ENCODE assay signal across 20 cellular contexts in genomic region chr7:13421779-13422178, GRCh38.
"Had no signal": no experiment of that assay in that cellular context is flagged by ENCODE, and none has a peak within 500 bp of the region (broad histone marks: within the 10 kb centered on the region; RNA-seq: fewer than 3 reads in every experiment).

No MANE protein-coding gene starts in this region.

- H3K4me1 ChIP-seq: colonic mucosa, heart right ventricle, left lung, parathyroid adenoma, sigmoid colon, suprapubic skin, thyroid gland had no signal

- H3K27me3 ChIP-seq: colonic mucosa, heart right ventricle, left lung, sigmoid colon, suprapubic skin, thyroid gland had no signal

- H3K36me3 ChIP-seq: colonic mucosa, heart right ventricle, left lung, prostate gland, sigmoid colon, suprapubic skin, thyroid gland had no signal

- H3K9me3 ChIP-seq: colonic mucosa, prostate gland, suprapubic skin, thyroid gland had no signal

- DNase-seq: colonic mucosa; dermis blood vessel endothelial cell; erythroblast; foreskin melanocyte; heart right ventricle; left lung; mesenchymal stem cell; naive B cell; sigmoid colon; stimulated activated CD4-positive, alpha-beta T cell treated with anti-CD3 and anti-CD28 coated beads, Interleukin-12 subunit alpha, Interleukin-12 subunit beta, amount 100 ng/mL, for 4 hours; stimulated activated naive CD8-positive, alpha-beta T cell treated with anti-CD3 and anti-CD28 coated beads, Interleukin-15, Interleukin-2, amounts not matched to agents 100 U/mL and 50 U/mL, for 24 hours; thyroid gland had no signal

- H3K9me3 Mint-ChIP-seq: type B pancreatic cell had no signal

- H3K4me1 Mint-ChIP-seq: naive B cell; nephron; stimulated activated effector memory CD8-positive, alpha-beta T cell treated with anti-CD3 and anti-CD28 coated beads, Interleukin-12 subunit alpha, Interleukin-12 subunit beta, amount 100 ng/mL, for 72 hours had no signal

- H3K27me3 Mint-ChIP-seq: naive B cell, type B pancreatic cell had no signal

- H3K79me2 ChIP-seq: parathyroid adenoma had no signal

- H2AFZ ChIP-seq: parathyroid adenoma had no signal

- H3K27ac Mint-ChIP-seq: stimulated activated effector memory CD8-positive, alpha-beta T cell treated with anti-CD3 and anti-CD28 coated beads, Interleukin-12 subunit alpha, Interleukin-12 subunit beta, amount 100 ng/mL, for 72 hours; type B pancreatic cell had no signal

- H3K27ac ChIP-seq: colonic mucosa, heart right ventricle, left lung, parathyroid adenoma, prostate gland, sigmoid colon, skin epidermis, suprapubic skin, thyroid gland had no signal

- H3K4me3 Mint-ChIP-seq: naive B cell; nephron; stimulated activated effector memory CD8-positive, alpha-beta T cell treated with anti-CD3 and anti-CD28 coated beads, Interleukin-12 subunit alpha, Interleukin-12 subunit beta, amount 100 ng/mL, for 72 hours; type B pancreatic cell had no signal

- H3K4me3 ChIP-seq: colonic mucosa, heart right ventricle, left lung, lung, prostate gland, sigmoid colon, skin epidermis, suprapubic skin, thyroid gland had no signal

- ATAC-seq: heart right ventricle; left lung; stimulated activated effector memory CD8-positive, alpha-beta T cell treated with anti-CD3 and anti-CD28 coated beads, Interleukin-12 subunit alpha, Interleukin-12 subunit beta, amount 100 ng/mL, for 72 hours; stimulated activated naive CD8-positive, alpha-beta T cell treated with anti-CD3 and anti-CD28 coated beads, Interleukin-15, Interleukin-2, amounts not matched to agents 100 U/mL and 50 U/mL, for 24 hours had no signal

- H3K9ac ChIP-seq: parathyroid adenoma had no signal

- H3K36me3 Mint-ChIP-seq: naive B cell; stimulated activated effector memory CD8-positive, alpha-beta T cell treated with anti-CD3 and anti-CD28 coated beads, Interleukin-12 subunit alpha, Interleukin-12 subunit beta, amount 100 ng/mL, for 72 hours; type B pancreatic cell had no signal
